In genomic region chr4:3043272-3044020, GRCh38 we compare ENCODE assay signal across 20 cellular contexts. TPM values are rescaled to one million over a fixed set of nuclear protein-coding genes. Genes with fewer than 3 reads are reported as not detected.
"Had no signal": no experiment of that assay in that cellular context is flagged by ENCODE, and none has a peak within 500 bp of the region (broad histone marks: within the 10 kb centered on the region; RNA-seq: fewer than 3 reads in every experiment).

No MANE protein-coding gene starts in this region.

- H3K27ac Mint-ChIP-seq: progenitor cell of endocrine pancreas, T-helper 17 cell had no signal

- H3K27ac ChIP-seq: ascending aorta, right atrium auricular region, stomach, thoracic aorta, WERI-Rb-1 had no signal

- FAIRE-seq: endometrium, urothelium cell line had no signal

- H3K27me3 ChIP-seq: ascending aorta, right atrium auricular region had no signal

- H3K27me3 Mint-ChIP-seq: progenitor cell of endocrine pancreas had no signal

- H3K4me3 ChIP-seq: mucosa of descending colon, right atrium auricular region, skin epidermis, stomach had no signal

- DNase-seq: activated CD8-positive, alpha-beta memory T cell treated with anti-CD3 and anti-CD28 coated beads for 24 hours; activated naive CD4-positive, alpha-beta T cell; mucosa of descending colon; naive thymus-derived CD8-positive, alpha-beta T cell; stimulated activated CD4-positive, alpha-beta T cell treated with anti-CD3 and anti-CD28 coated beads, Interleukin-4, amount 100 ng/mL, for 4 hours; stimulated activated CD8-positive, alpha-beta memory T cell treated with anti-CD3 and anti-CD28 coated beads, Interleukin-4, amount 100 ng/mL, for 48 hours; T-helper 17 cell; WERI-Rb-1 had no signal

- ATAC-seq: left lobe of liver; mucosa of descending colon; naive thymus-derived CD8-positive, alpha-beta T cell; T-helper 17 cell had no signal

RNA-seq across cellular contexts. Expression of gene HTT-AS, which starts 30.9 kb away (rescaled TPM):
- total RNA-seq: ascending aorta; left lobe of liver; lung microvascular endothelial cell; mucosa of descending colon; naive thymus-derived CD8-positive, alpha-beta T cell; omental fat pad; progenitor cell of endocrine pancreas; right atrium auricular region; stomach; T-helper 17 cell; thoracic aorta had no signal
- polyA plus RNA-seq: esophagus; naive thymus-derived CD8-positive, alpha-beta T cell; stomach had no signal
